In the genomic region with DNA sequence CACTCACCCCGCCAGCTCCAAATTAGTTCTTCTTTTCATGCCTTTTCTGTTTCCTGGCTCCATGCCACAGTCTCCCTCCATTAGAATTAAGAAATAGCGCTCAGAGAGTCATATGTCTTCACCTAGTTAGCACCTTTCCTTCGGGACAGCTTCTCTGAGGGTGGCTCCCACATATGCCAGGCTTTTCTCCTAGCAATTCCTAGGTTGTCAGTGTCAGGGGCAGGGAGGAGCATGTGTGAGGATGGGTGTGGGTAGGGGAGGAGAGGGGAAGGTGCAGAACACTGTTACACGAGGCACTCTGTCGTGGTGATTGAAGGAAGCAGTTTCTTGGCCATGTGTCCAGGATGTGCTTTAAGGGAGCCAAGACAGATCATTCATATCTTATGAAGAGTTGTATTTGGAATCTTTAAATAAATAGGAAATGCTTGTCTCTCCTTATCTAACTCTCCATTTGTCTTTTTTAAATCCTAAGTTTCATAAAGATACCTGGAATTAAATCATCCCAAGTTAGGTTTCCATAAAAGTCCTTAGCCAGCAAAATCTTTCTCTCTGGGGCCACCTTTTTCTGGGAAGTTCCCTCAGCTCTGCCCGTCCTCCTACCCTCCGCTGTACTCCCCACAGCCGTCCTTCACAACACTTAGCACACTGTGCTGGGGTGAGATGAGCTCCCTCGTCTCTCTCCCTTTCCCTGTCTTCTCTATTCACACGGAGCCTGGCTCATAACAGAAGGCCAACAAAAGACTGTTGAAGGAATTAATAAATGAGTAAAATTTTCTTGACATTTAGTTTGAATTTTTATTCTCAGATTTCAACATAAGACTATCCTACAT, we compare ENCODE assay signal across 20 cellular contexts.
DNase-seq lines count a peak whose midpoint lies in the region; ATAC-seq and TF ChIP-seq lines count a peak whose summit lies in the region.
"Had no signal": no experiment of that assay in that cellular context is flagged by ENCODE, and none has a peak within 500 bp of the region (broad histone marks: within the 10 kb centered on the region; RNA-seq: fewer than 3 reads in every experiment).

No MANE protein-coding gene starts in this region.

- H3K4me1 Mint-ChIP-seq in activated CD4-positive, alpha-beta T cell treated with anti-CD3 and anti-CD28 coated beads, Interleukin-2, amount 10 ng/mL, durations not matched to agents 24 days and 14 days = peaks cover 8% of the 10 kb centered on the region
- peaks cover 0 to 6% (median 0%) of the 10 kb centered on the region in 3 donors for H3K4me1 Mint-ChIP-seq in T-cell
- H3K4me1 Mint-ChIP-seq: activated CD4-positive, alpha-beta T cell treated with anti-CD3 and anti-CD28 coated beads, Interleukin-2, amount 10 ng/mL, durations not matched to agents 7 days and 5 days; CD8-positive, alpha-beta memory T cell had no signal

- no peak for TF ChIP-seq POLR2A in esophagus muscularis mucosa (IDR thresholded peaks at IDR 0.05; ENCODE audit: low read depth)

- H3K9me3 ChIP-seq in esophagus muscularis mucosa (no peaks in the 10 kb centered on the region), upper lobe of right lung (no peaks in the 10 kb centered on the region), trophoblast cell (ENCODE audit: insufficient read depth, low read depth, low read length) (peaks cover 5% of the 10 kb centered on the region)
- H3K9me3 ChIP-seq: HAP-1 had no signal

- H3K14ac ChIP-seq in trophoblast cell (ENCODE audit: low read length) = no peak overlapping the region

- H3K4ac ChIP-seq in trophoblast cell (ENCODE audit: low read depth, low read length) = no peak overlapping the region

- ATAC-seq in upper lobe of right lung (peak; percentile 50), T-cell (replicated peaks in 1 of 4) (no peak), GM19397 (IDR thresholded peaks at IDR 0.05; ENCODE audit: unreplicated experiment) (no peak)
- ATAC-seq: left ventricle myocardium superior; stimulated activated naive CD8-positive, alpha-beta T cell treated with anti-CD3 and anti-CD28 coated beads, Interleukin-15, Interleukin-2, amounts not matched to agents 100 U/mL and 50 U/mL, for 24 hours had no signal

- intact Hi-C loops in activated CD4-positive, alpha-beta T cell treated with anti-CD3 and anti-CD28 coated beads, Interleukin-2, amount 10 ng/mL, durations not matched to agents 24 days and 14 days (cut with micrococcal nuclease) = no loop called here
- intact Hi-C loops in esophagus muscularis mucosa (cut with DNase I) (loop anchor here (5.0 kb wide), 1 partner anchor 266 kb away; no protein-coding TSS in a partner anchor), upper lobe of right lung (cut with DNase I) (no loop called here)

- H2BK120ac ChIP-seq in trophoblast cell (ENCODE audit: insufficient read depth, low read length, poor library complexity) = no peak overlapping the region

- no peak overlapping the region for H2BK12ac ChIP-seq in trophoblast cell (ENCODE audit: low read length)

- peaks cover 2% of the 10 kb centered on the region for H3K27me3 Mint-ChIP-seq in activated CD4-positive, alpha-beta T cell treated with anti-CD3 and anti-CD28 coated beads, Interleukin-2, amount 10 ng/mL, durations not matched to agents 24 days and 14 days
- no peaks in the 10 kb centered on the region for H3K27me3 Mint-ChIP-seq in T-cell
- H3K27me3 Mint-ChIP-seq: activated CD4-positive, alpha-beta T cell treated with anti-CD3 and anti-CD28 coated beads, Interleukin-2, amount 10 ng/mL, durations not matched to agents 7 days and 5 days had no signal

- H3K36me3 ChIP-seq in esophagus muscularis mucosa = no peaks in the 10 kb centered on the region
- no peaks in the 10 kb centered on the region for H3K36me3 ChIP-seq in upper lobe of right lung
- no peaks in the 10 kb centered on the region for H3K36me3 ChIP-seq in trophoblast cell (ENCODE audit: control insufficient read depth in 1 of 2, insufficient read depth in 2 of 2, low read length in 2 of 2)
- H3K36me3 ChIP-seq: HAP-1 had no signal

- H3K27ac ChIP-seq in esophagus muscularis mucosa (replicated peaks in 1 of 4) = peak overlapping the region; percentile 87 to 90 (median 88)
- no peak overlapping the region for H3K27ac ChIP-seq in upper lobe of right lung
- H3K27ac ChIP-seq in trophoblast cell (ENCODE audit: low read depth, low read length) = no peak overlapping the region

- no peak overlapping the region for H4K12ac ChIP-seq in trophoblast cell (ENCODE audit: low read depth, low read length)

- DNase-seq in activated CD4-positive, alpha-beta T cell treated with anti-CD3 and anti-CD28 coated beads, Interleukin-2, amount 10 ng/mL, durations not matched to agents 24 days and 14 days = peak; percentile 44
- DNase-seq in activated CD4-positive, alpha-beta T cell treated with anti-CD3 and anti-CD28 coated beads for 48 hours = no peak
- peak; percentile 9 for DNase-seq in NCI-H226
- peak; percentile 89 for DNase-seq in esophagus muscularis mucosa (ENCODE audit: extremely low spot score)
- DNase-seq in upper lobe of right lung = no peak
- DNase-seq in T-cell = no peak
- no peak for DNase-seq in trophoblast cell
- DNase-seq: ACHN; activated CD4-positive, alpha-beta T cell treated with anti-CD3 and anti-CD28 coated beads, Interleukin-2, amount 10 ng/mL, durations not matched to agents 7 days and 5 days; activated CD8-positive, alpha-beta memory T cell treated with anti-CD3 and anti-CD28 coated beads, Interleukin-2, amount 50 U/mL, for 4 hours; activated gamma-delta T cell treated with Interleukin-2 at 50 U/mL for 16 hours; amygdala; CD8-positive, alpha-beta memory T cell; central memory CD4-positive, alpha-beta T cell; left ventricle myocardium superior; NCI-H345; stimulated activated CD4-positive, alpha-beta T cell treated with anti-CD3 and anti-CD28 coated beads, Interleukin-1b, Interleukin-23, amount 100 ng/mL, for 48 hours; stimulated activated naive CD8-positive, alpha-beta T cell treated with anti-CD3 and anti-CD28 coated beads, Interleukin-15, Interleukin-2, amounts not matched to agents 100 U/mL and 50 U/mL, for 24 hours had no signal

- no peak for TF ChIP-seq EP300 in esophagus muscularis mucosa (IDR thresholded peaks at IDR 0.05)

- H3K18ac ChIP-seq in trophoblast cell (ENCODE audit: low read length) = no peak overlapping the region

- no peak overlapping the region for H3K27ac Mint-ChIP-seq in activated CD4-positive, alpha-beta T cell treated with anti-CD3 and anti-CD28 coated beads, Interleukin-2, amount 10 ng/mL, durations not matched to agents 24 days and 14 days
- no peak overlapping the region for H3K27ac Mint-ChIP-seq in T-cell
- H3K27ac Mint-ChIP-seq: activated CD4-positive, alpha-beta T cell treated with anti-CD3 and anti-CD28 coated beads, Interleukin-2, amount 10 ng/mL, durations not matched to agents 7 days and 5 days; CD8-positive, alpha-beta memory T cell had no signal

- 44% methylated on average over 10 of the region's 10 CpGs for WGBS in esophagus muscularis mucosa
- no CpG with 5 or more reads among the region's 10 CpGs for WGBS in trophoblast cell (ENCODE audit: extremely low coverage, insufficient coverage, insufficient read length)

- H4K8ac ChIP-seq in trophoblast cell (ENCODE audit: low read depth, low read length) = no peak overlapping the region

- no peak overlapping the region for H2AK5ac ChIP-seq in trophoblast cell (ENCODE audit: low read length)

- H3K4me3 ChIP-seq in esophagus muscularis mucosa = no peak overlapping the region
- H3K4me3 ChIP-seq in upper lobe of right lung = no peak overlapping the region
- no peak overlapping the region for H3K4me3 ChIP-seq in trophoblast cell (ENCODE audit: low read depth, low read length)
- H3K4me3 ChIP-seq: HAP-1 had no signal

- H3K27me3 ChIP-seq in esophagus muscularis mucosa = no peaks in the 10 kb centered on the region
- H3K27me3 ChIP-seq in upper lobe of right lung = no peaks in the 10 kb centered on the region
- no peaks in the 10 kb centered on the region for H3K27me3 ChIP-seq in trophoblast cell (ENCODE audit: insufficient read depth, low read length)

- H4K91ac ChIP-seq in trophoblast cell (ENCODE audit: low read depth, low read length) = no peak overlapping the region

- no peak for TF ChIP-seq CTCF in esophagus muscularis mucosa (IDR thresholded peaks at IDR 0.05)
- no peak for TF ChIP-seq CTCF in upper lobe of right lung (IDR thresholded peaks at IDR 0.05)

- no peak overlapping the region for H2AFZ ChIP-seq in trophoblast cell (ENCODE audit: insufficient read depth, low read length, poor library complexity)

- H3K9me3 Mint-ChIP-seq in activated CD4-positive, alpha-beta T cell treated with anti-CD3 and anti-CD28 coated beads, Interleukin-2, amount 10 ng/mL, durations not matched to agents 24 days and 14 days = peaks cover 9% of the 10 kb centered on the region
- peaks cover 0 to 3% (median 2%) of the 10 kb centered on the region in 3 donors for H3K9me3 Mint-ChIP-seq in T-cell

- H3K4me2 ChIP-seq in trophoblast cell (ENCODE audit: low read length) = no peak overlapping the region

- H3K79me2 ChIP-seq in trophoblast cell (ENCODE audit: control insufficient read depth, insufficient read depth, low read length, poor library complexity) = no peaks in the 10 kb centered on the region

- H3K4me1 ChIP-seq in esophagus muscularis mucosa (peaks cover 17 to 33% (median 32%) of the 10 kb centered on the region in 4 donors), upper lobe of right lung (peaks cover 28% of the 10 kb centered on the region), trophoblast cell (ENCODE audit: control insufficient read depth in 1 of 2, insufficient read depth in 2 of 2, low read length in 2 of 2) (no peaks in the 10 kb centered on the region)
- H3K4me1 ChIP-seq: HAP-1 had no signal

- POLR2A ChIA-PET in T-cell (lab: Charles Lee) = no interaction called here

- H3K79me1 ChIP-seq in trophoblast cell (ENCODE audit: low read length) = no peaks in the 10 kb centered on the region

- no peak overlapping the region for H3K23ac ChIP-seq in trophoblast cell (ENCODE audit: low read length)

- no peak overlapping the region for H2BK5ac ChIP-seq in trophoblast cell (ENCODE audit: low read depth, low read length, poor library complexity)

- no peak overlapping the region for H3K4me3 Mint-ChIP-seq in activated CD4-positive, alpha-beta T cell treated with anti-CD3 and anti-CD28 coated beads, Interleukin-2, amount 10 ng/mL, durations not matched to agents 24 days and 14 days
- no peak overlapping the region for H3K4me3 Mint-ChIP-seq in T-cell
- H3K4me3 Mint-ChIP-seq: activated CD4-positive, alpha-beta T cell treated with anti-CD3 and anti-CD28 coated beads, Interleukin-2, amount 10 ng/mL, durations not matched to agents 7 days and 5 days; CD8-positive, alpha-beta memory T cell had no signal

- H3K36me3 Mint-ChIP-seq in activated CD4-positive, alpha-beta T cell treated with anti-CD3 and anti-CD28 coated beads, Interleukin-2, amount 10 ng/mL, durations not matched to agents 24 days and 14 days (ENCODE audit: low read depth) = peaks cover 3% of the 10 kb centered on the region
- H3K36me3 Mint-ChIP-seq in T-cell = no peaks in the 10 kb centered on the region

- CTCF ChIA-PET in T-cell (lab: Charles Lee) = interaction anchor here in 1 of 2 donors (0.5 kb wide), 1 partner anchor 132 kb away, joined by 3 read pairs; no protein-coding TSS in a partner anchor

- H3K9ac ChIP-seq in trophoblast cell (ENCODE audit: low read length) = no peak overlapping the region

Comparison
In these comparisons a context has a peak if more than half of its experiments do, and no peak if none do; other contexts are left out.
1. DNase-seq: peak in activated CD4-positive, alpha-beta T cell treated with anti-CD3 and anti-CD28 coated beads, Interleukin-2, amount 10 ng/mL, durations not matched to agents 24 days and 14 days (single experiment), NCI-H226 (single experiment) and esophagus muscularis mucosa (single experiment); none in activated CD4-positive, alpha-beta T cell treated with anti-CD3 and anti-CD28 coated beads for 48 hours (single experiment), upper lobe of right lung (single experiment), T-cell (0 of 34) and trophoblast cell (0 of 2).
2. H3K27ac ChIP-seq: peak in esophagus muscularis mucosa (4 of 4); none in upper lobe of right lung (single experiment) and trophoblast cell (single experiment).